ENCODE assay signal across 8 cellular contexts in the genomic region with DNA sequence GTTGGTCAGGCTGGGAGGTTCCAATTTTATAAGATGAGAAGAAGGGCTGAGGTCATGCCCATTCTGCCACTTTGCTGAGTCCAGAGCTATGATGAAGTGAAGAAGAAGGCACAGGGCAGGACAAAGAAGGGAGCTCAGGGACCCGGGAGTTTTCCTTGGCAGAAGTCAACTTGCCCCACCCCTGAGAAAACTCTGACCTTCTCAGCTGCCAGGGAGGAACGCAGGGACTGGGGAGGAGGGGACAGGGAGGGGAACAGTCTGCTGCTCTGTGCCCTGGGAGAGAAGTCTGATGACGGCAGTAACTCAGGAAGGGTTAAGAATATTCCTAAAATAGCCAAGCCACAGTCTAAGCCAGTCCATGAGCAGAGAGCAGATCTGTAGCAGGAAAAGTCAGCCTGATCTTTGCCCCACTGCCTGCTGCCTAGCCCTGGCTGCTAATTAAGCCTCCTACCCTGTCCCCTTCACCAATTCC. TPM values are rescaled to one million over a fixed set of nuclear protein-coding genes. Genes with fewer than 3 reads are reported as not detected.
DNase-seq lines count a peak whose midpoint lies in the region; ATAC-seq and TF ChIP-seq lines count a peak whose summit lies in the region.
"Had no signal": no experiment of that assay in that cellular context is flagged by ENCODE, and none has a peak within 500 bp of the region (broad histone marks: within the 10 kb centered on the region; RNA-seq: fewer than 3 reads in every experiment).

No MANE protein-coding gene starts in this region.

- POLR2A ChIA-PET in naive thymus-derived CD8-positive, alpha-beta T cell (lab: Charles Lee): interaction anchor here (1.0 kb wide), 1 partner anchor 10 kb away, joined by 3 read pairs; no protein-coding TSS in a partner anchor

- H3K27me3 ChIP-seq in Peyer's patch (no peaks in the 10 kb centered on the region), right cardiac atrium (ENCODE audit: control insufficient read depth, insufficient read depth) (no peaks in the 10 kb centered on the region), spleen (replicated peaks in 1 of 7) (peaks cover 0 to 6% (median 0%) of the 10 kb centered on the region in 7 donors)

- H3K36me3 Mint-ChIP-seq in naive thymus-derived CD8-positive, alpha-beta T cell: no peaks in the 10 kb centered on the region

- DNase-seq in Peyer's patch (peak in 1 of 3 donors; percentile 70), right cardiac atrium (peak; percentile 78 to 82 (median 82)), spleen (no peak)
- DNase-seq in naive thymus-derived CD8-positive, alpha-beta T cell: no peak
- DNase-seq: T-helper 17 cell had no signal

- H3K4me1 ChIP-seq in Peyer's patch (peaks cover 0 to 32% (median 0%) of the 10 kb centered on the region in 4 donors), right cardiac atrium (ENCODE audit: control insufficient read depth, insufficient read depth, low read length) (peaks cover 4% of the 10 kb centered on the region), spleen (peaks cover 0 to 5% (median 0%) of the 10 kb centered on the region in 6 donors)

- no peak overlapping the region for H3K27ac Mint-ChIP-seq in naive thymus-derived CD8-positive, alpha-beta T cell
- H3K27ac Mint-ChIP-seq: nephron, T-helper 17 cell had no signal

- peak overlapping the region; percentile 15 to 80 (median 42) for H3K27ac ChIP-seq in Peyer's patch
- peak overlapping the region; percentile 82 for H3K27ac ChIP-seq in right cardiac atrium (ENCODE audit: low read length)
- peak overlapping the region in 5 of 8 donors; percentile 4 to 68 (median 61) for H3K27ac ChIP-seq in spleen

- H3K4me3 ChIP-seq in Peyer's patch: no peak overlapping the region
- no peak overlapping the region for H3K4me3 ChIP-seq in right cardiac atrium (ENCODE audit: low read length)
- no peak overlapping the region for H3K4me3 ChIP-seq in spleen

- H3K9me3 ChIP-seq in Peyer's patch (no peaks in the 10 kb centered on the region), right cardiac atrium (ENCODE audit: control insufficient read depth, low read length) (no peaks in the 10 kb centered on the region), spleen (no peaks in the 10 kb centered on the region)

- no peak overlapping the region for H3K4me3 Mint-ChIP-seq in naive thymus-derived CD8-positive, alpha-beta T cell
- H3K4me3 Mint-ChIP-seq: nephron, T-helper 17 cell had no signal

- no peaks in the 10 kb centered on the region for H3K4me1 Mint-ChIP-seq in naive thymus-derived CD8-positive, alpha-beta T cell

- WGBS in right cardiac atrium: 3% methylated on average over 3 of the region's 3 CpGs
- 22 to 49% (median 39%) methylated on average over 3 of the region's 3 CpGs for WGBS in spleen, 5 donors

- no peaks in the 10 kb centered on the region for H3K9me3 Mint-ChIP-seq in naive thymus-derived CD8-positive, alpha-beta T cell

- intact Hi-C loops in right cardiac atrium (cut with DNase I): loop anchor here in 1 of 4 donors (10.0 kb wide), 1 partner anchor 115 kb away; a partner anchor contains a TSS
- intact Hi-C loops in spleen (cut with DNase I; ENCODE audit: low total_unique reads): no loop called here

- TF ChIP-seq CTCF in Peyer's patch (IDR thresholded peaks at IDR 0.05) (no peak), spleen (IDR thresholded peaks at IDR 0.05 in 8 of 11, conservative IDR thresholded peaks at IDR 0.05 in 3 of 11) (no peak)

- TF ChIP-seq POLR2A in Peyer's patch (IDR thresholded peaks at IDR 0.05): peak in 1 of 2 donors; percentile 28
- no peak for TF ChIP-seq POLR2A in spleen (IDR thresholded peaks at IDR 0.05)

- peaks cover 0 to 3% (median 0%) of the 10 kb centered on the region in 5 donors for H3K27me3 Mint-ChIP-seq in naive thymus-derived CD8-positive, alpha-beta T cell
- H3K27me3 Mint-ChIP-seq: T-helper 17 cell had no signal

- peak; percentile 89 to 93 for ATAC-seq in right cardiac atrium
- ATAC-seq in GM18858 (IDR thresholded peaks at IDR 0.05; ENCODE audit: unreplicated experiment): no peak
- ATAC-seq in HG02571 (IDR thresholded peaks at IDR 0.05; ENCODE audit: unreplicated experiment): no peak
- ATAC-seq in naive thymus-derived CD8-positive, alpha-beta T cell: no peak
- ATAC-seq: T-helper 17 cell had no signal

- H3K36me3 ChIP-seq in Peyer's patch: no peaks in the 10 kb centered on the region
- H3K36me3 ChIP-seq in spleen: no peaks in the 10 kb centered on the region

RNA-seq across cellular contexts. Expression of a gene that starts 11.7 kb away (rescaled TPM):
- total RNA-seq in Peyer's patch: 100 to 1,000 TPM in 3 of 4 donors, 10 to 100 TPM in 1; 86.6 to 605 (median 431) TPM
- total RNA-seq in right cardiac atrium: 100 to 1,000 TPM in 1 of 4 donors, 10 to 100 TPM in 3; 69.0 to 122 (median 75.7) TPM
- 215 TPM for polyA plus RNA-seq in right cardiac atrium
- 100 to 1,000 TPM in 1 of 7 donors, 10 to 100 TPM in 6; 23.9 to 139 (median 50.7) TPM for total RNA-seq in spleen
- polyA plus RNA-seq in spleen: 10 to 100 TPM; 61.6 to 84.5 (median 73.5) TPM
- total RNA-seq in naive thymus-derived CD8-positive, alpha-beta T cell: not detected
- polyA plus RNA-seq in naive thymus-derived CD8-positive, alpha-beta T cell: not detected

RNA-seq across cellular contexts. Expression of a gene that starts 21.6 kb away (rescaled TPM):
- 1 to 10 TPM in 2 of 4 donors, not detected in 2; 2.4 to 8.2 TPM for total RNA-seq in Peyer's patch
- total RNA-seq in right cardiac atrium: 10 to 100 TPM; 10.8 to 22.0 (median 15.6) TPM
- polyA plus RNA-seq in right cardiac atrium: 30.2 TPM
- total RNA-seq in spleen: 10 to 100 TPM; 19.9 to 83.0 (median 69.4) TPM
- polyA plus RNA-seq in spleen: 100 to 1,000 TPM in 1 of 3 donors, 10 to 100 TPM in 2; 84.3 to 127 (median 98.9) TPM
- total RNA-seq in naive thymus-derived CD8-positive, alpha-beta T cell: under 1 TPM in 1 of 2 experiments, not detected in 1; 0.58 TPM
- polyA plus RNA-seq in naive thymus-derived CD8-positive, alpha-beta T cell: not detected
- total RNA-seq: T-helper 17 cell had no signal

RNA-seq across cellular contexts. Expression of a gene that starts 22.6 kb away (rescaled TPM):
- total RNA-seq in Peyer's patch (10 to 100 TPM in 2 of 4 donors, 1 to 10 TPM in 2; 2.8 to 16.5 (median 12.6) TPM), right cardiac atrium (10 to 100 TPM; 32.4 to 65.5 (median 42.5) TPM), spleen (100 to 1,000 TPM in 1 of 7 donors, 10 to 100 TPM in 6; 54.2 to 120 (median 81.0) TPM)
- polyA plus RNA-seq in right cardiac atrium (19.8 TPM), spleen (10 to 100 TPM in 1 of 3 donors, 1 to 10 TPM in 2; 4.8 to 10.3 (median 5.9) TPM)
- 1 to 10 TPM in 1 of 2 experiments, not detected in 1; 1.2 TPM for total RNA-seq in naive thymus-derived CD8-positive, alpha-beta T cell
- under 1 TPM in 2 of 3 donors, not detected in 1; 0.11 to 0.74 TPM for polyA plus RNA-seq in naive thymus-derived CD8-positive, alpha-beta T cell

RNA-seq across cellular contexts. Expression of a gene that starts 40.1 kb away (rescaled TPM):
- total RNA-seq in Peyer's patch (not detected), right cardiac atrium (not detected), spleen (not detected)
- polyA plus RNA-seq in right cardiac atrium (not detected), spleen (not detected)
- total RNA-seq in naive thymus-derived CD8-positive, alpha-beta T cell: not detected
- not detected for polyA plus RNA-seq in naive thymus-derived CD8-positive, alpha-beta T cell
- total RNA-seq: T-helper 17 cell had no signal

Comparison
In these comparisons a context has a peak if more than half of its experiments do, and no peak if none do; other contexts are left out.
1. DNase-seq: peak in right cardiac atrium (3 of 3); none in spleen (single experiment) and naive thymus-derived CD8-positive, alpha-beta T cell (0 of 10).
2. ATAC-seq: peak in right cardiac atrium (2 of 2); none in GM18858 (single experiment), HG02571 (single experiment) and naive thymus-derived CD8-positive, alpha-beta T cell (0 of 2).
3. RNA of a gene that starts 11.7 kb away (total RNA-seq): 86.6 to 605 TPM in Peyer's patch, 69.0 to 122 TPM in right cardiac atrium and 23.9 to 139 TPM in spleen; not detected in naive thymus-derived CD8-positive, alpha-beta T cell; every median in the first group is over 10 times any median in the second.
4. Peak in every context shown above with its lines, with median percentiles within 50 percentile points of each other: H3K27ac ChIP-seq.